31 cellular contexts compared by ENCODE assay signal in the genomic region with DNA sequence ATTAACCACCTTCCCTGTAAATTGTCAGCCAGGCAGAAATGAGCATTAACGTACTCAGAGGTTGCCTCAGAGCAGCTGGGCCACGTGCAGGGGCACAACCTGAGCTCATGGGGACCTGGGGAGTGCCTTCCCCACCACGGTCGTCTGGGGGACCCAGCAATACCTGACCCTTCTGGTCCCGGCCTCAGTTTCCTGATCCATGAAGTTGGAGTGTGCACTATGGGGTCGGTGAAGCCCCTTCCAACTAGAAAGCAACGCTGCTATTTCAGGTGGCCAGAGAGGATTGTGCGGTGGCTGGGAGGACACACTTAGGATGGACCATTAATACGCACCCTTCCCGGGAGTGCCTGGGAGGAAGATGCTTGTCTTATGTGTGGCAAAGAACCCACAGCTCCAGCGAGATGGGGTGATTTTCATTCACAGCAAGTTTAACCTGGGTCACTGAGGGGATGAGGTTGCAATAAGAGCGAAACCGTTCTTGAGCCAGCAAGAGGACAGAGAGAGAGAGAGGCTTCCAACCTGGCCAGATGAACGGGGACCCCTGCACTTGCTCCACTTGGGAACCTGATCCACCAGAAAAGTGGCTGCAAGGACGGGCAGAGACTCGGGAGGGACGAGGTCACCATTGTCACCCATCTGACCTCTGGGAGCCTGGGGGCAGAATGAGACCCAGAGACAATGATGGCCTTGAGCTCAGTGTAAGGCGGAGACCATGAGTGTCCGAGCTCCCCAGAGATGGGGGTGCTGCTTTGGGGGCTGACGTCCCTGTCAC. TPM values are rescaled to one million over a fixed set of nuclear protein-coding genes. Genes with fewer than 3 reads are reported as not detected.
"Had no signal": no experiment of that assay in that cellular context is flagged by ENCODE, and none has a peak within 500 bp of the region (broad histone marks: within the 10 kb centered on the region; RNA-seq: fewer than 3 reads in every experiment).

No MANE protein-coding gene starts in this region.

- H3K27ac ChIP-seq: brain microvascular endothelial cell, KMS-11, Peyer's patch, RWPE1, SJSA1 had no signal

- ATAC-seq: activated T-cell treated with anti-CD3 and anti-CD28 coated beads, Interleukin-2, amount 50 U/mL, for 72 hours; SK-N-SH treated with all-trans-retinoic acid at 6 μM for 48 hours had no signal

- H3K4me1 Mint-ChIP-seq: activated CD4-positive, alpha-beta T cell treated with anti-CD3 and anti-CD28 coated beads, Interleukin-2, amount 10 ng/mL, durations not matched to agents 24 days and 14 days; activated naive CD4-positive, alpha-beta T cell treated with anti-CD3 and anti-CD28 coated beads, Interleukin-2, amount 10 ng/mL, durations not matched to agents 7 days and 5 days had no signal

- H3K36me3 ChIP-seq: brain microvascular endothelial cell, SJSA1 had no signal

- H3K4me3 Mint-ChIP-seq: activated CD4-positive, alpha-beta T cell treated with anti-CD3 and anti-CD28 coated beads, Interleukin-2, amount 10 ng/mL, durations not matched to agents 24 days and 14 days; activated naive CD4-positive, alpha-beta T cell treated with anti-CD3 and anti-CD28 coated beads, Interleukin-2, amount 10 ng/mL, durations not matched to agents 7 days and 5 days; activated naive CD8-positive, alpha-beta T cell treated with anti-CD3 and anti-CD28 coated beads for 36 hours; activated T-cell treated with anti-CD3 and anti-CD28 coated beads, Interleukin-2, amount 50 U/mL, for 72 hours; T-helper 2 cell treated with Interferon-gamma antibody and Interleukin-4, amounts not matched to agents 5 μg/mL and 100 μg/mL, for 36 hours had no signal

- H3K9me3 ChIP-seq: Peyer's patch, SJSA1 had no signal

- DNase-seq: activated CD4-positive, alpha-beta T cell treated with anti-CD3 and anti-CD28 coated beads, Interleukin-2, amount 10 ng/mL, durations not matched to agents 24 days and 14 days; activated CD4-positive, alpha-beta T cell treated with anti-CD3 and anti-CD28 coated beads, Interleukin-2, amount 50 U/mL, for 48 hours; activated CD4-positive, CD25-positive, alpha-beta regulatory T cell treated with anti-CD3 and anti-CD28 coated beads, Interleukin-2, amount 50 U/mL, for 72 hours; activated gamma-delta T cell treated with Interleukin-2 at 50 U/mL for 16 hours; activated naive CD4-positive, alpha-beta T cell treated with anti-CD3 and anti-CD28 coated beads, Interleukin-2, amount 10 ng/mL, durations not matched to agents 7 days and 5 days; activated naive CD8-positive, alpha-beta T cell treated with anti-CD3 and anti-CD28 coated beads for 36 hours; activated T-cell treated with anti-CD3 and anti-CD28 coated beads, Interleukin-2, amount 50 U/mL, for 72 hours; brain microvascular endothelial cell; NCI-H1092; NCI-H1417; NCI-H1930; NCI-H2171 treated with DMSO at 0.1 percent for 48 hours; NCI-H226; NCI-H526; NCI-H774; OCI-M1; Right ventricle myocardium superior; SW 1271 had no signal

- H3K9me3 Mint-ChIP-seq: activated CD4-positive, alpha-beta T cell treated with anti-CD3 and anti-CD28 coated beads, Interleukin-2, amount 10 ng/mL, durations not matched to agents 24 days and 14 days; activated naive CD4-positive, alpha-beta T cell treated with anti-CD3 and anti-CD28 coated beads, Interleukin-2, amount 10 ng/mL, durations not matched to agents 7 days and 5 days; activated naive CD8-positive, alpha-beta T cell treated with anti-CD3 and anti-CD28 coated beads for 36 hours; activated T-cell treated with anti-CD3 and anti-CD28 coated beads, Interleukin-2, amount 50 U/mL, for 72 hours; activated T-helper 2 cell treated with anti-CD3 and anti-CD28 coated beads, Interferon-gamma antibody, Interleukin-2, Interleukin-4, amounts not matched to agents 10 μg/mL and 5 μg/mL and 100 μg/mL, durations not matched to agents 14 hours and 24 hours and 36 hours; T-helper 2 cell treated with Interferon-gamma antibody and Interleukin-4, amounts not matched to agents 5 μg/mL and 100 μg/mL, for 36 hours had no signal

- H3K4me3 ChIP-seq: Peyer's patch, SJSA1 had no signal

- H3K36me3 Mint-ChIP-seq: activated naive CD4-positive, alpha-beta T cell treated with anti-CD3 and anti-CD28 coated beads, Interleukin-2, amount 10 ng/mL, durations not matched to agents 7 days and 5 days; activated naive CD8-positive, alpha-beta T cell treated with anti-CD3 and anti-CD28 coated beads for 36 hours had no signal

- H3K27me3 Mint-ChIP-seq: activated CD4-positive, alpha-beta T cell treated with anti-CD3 and anti-CD28 coated beads, Interleukin-2, amount 10 ng/mL, durations not matched to agents 24 days and 14 days; activated naive CD8-positive, alpha-beta T cell treated with anti-CD3 and anti-CD28 coated beads for 36 hours had no signal

- H3K27ac Mint-ChIP-seq: activated CD4-positive, alpha-beta T cell treated with anti-CD3 and anti-CD28 coated beads, Interleukin-2, amount 10 ng/mL, durations not matched to agents 24 days and 14 days; activated naive CD8-positive, alpha-beta T cell treated with anti-CD3 and anti-CD28 coated beads for 36 hours; activated T-cell treated with anti-CD3 and anti-CD28 coated beads, Interleukin-2, amount 50 U/mL, for 72 hours; activated T-helper 2 cell treated with anti-CD3 and anti-CD28 coated beads, Interferon-gamma antibody, Interleukin-2, Interleukin-4, amounts not matched to agents 10 μg/mL and 5 μg/mL and 100 μg/mL, durations not matched to agents 14 hours and 24 hours and 36 hours; T-helper 2 cell treated with Interferon-gamma antibody and Interleukin-4, amounts not matched to agents 5 μg/mL and 100 μg/mL, for 36 hours had no signal

- H3K27me3 ChIP-seq: brain microvascular endothelial cell, Peyer's patch, SJSA1 had no signal

- FAIRE-seq: HepG2 had no signal

RNA-seq across cellular contexts. Expression of a gene that starts 36.2 kb away (rescaled TPM):
- total RNA-seq: activated naive CD8-positive, alpha-beta T cell treated with anti-CD3 and anti-CD28 coated beads for 36 hours; Right ventricle myocardium superior; T-helper 1 cell treated with Interleukin-12 subunit alpha and Interleukin-12 subunit beta and Interleukin-4 antibody, amounts not matched to agents 30 ng/mL and 1 ng/mL, for 36 hours had no signal

RNA-seq across cellular contexts. Expression of a gene that starts 55.6 kb away (rescaled TPM):
- total RNA-seq: activated CD4-positive, alpha-beta T cell treated with anti-CD3 and anti-CD28 coated beads, Interleukin-2, amount 10 ng/mL, durations not matched to agents 24 days and 14 days; activated naive CD8-positive, alpha-beta T cell treated with anti-CD3 and anti-CD28 coated beads for 36 hours; activated T-cell treated with anti-CD3 and anti-CD28 coated beads, Interleukin-2, amount 50 U/mL, for 72 hours; activated T-helper 2 cell treated with anti-CD3 and anti-CD28 coated beads, Interferon-gamma antibody, Interleukin-2, Interleukin-4, amounts not matched to agents 10 μg/mL and 5 μg/mL and 100 μg/mL, durations not matched to agents 14 hours and 24 hours and 36 hours; cardiac septum; HepG2; MCF 10A; NCI-H460; Peyer's patch; Right ventricle myocardium superior; SJSA1; T-helper 1 cell treated with Interleukin-12 subunit alpha and Interleukin-12 subunit beta and Interleukin-4 antibody, amounts not matched to agents 30 ng/mL and 1 ng/mL, for 36 hours had no signal
- polyA plus RNA-seq: adipose tissue, HepG2 had no signal
